1 cellular context compared by ENCODE assay signal in the genomic region with DNA sequence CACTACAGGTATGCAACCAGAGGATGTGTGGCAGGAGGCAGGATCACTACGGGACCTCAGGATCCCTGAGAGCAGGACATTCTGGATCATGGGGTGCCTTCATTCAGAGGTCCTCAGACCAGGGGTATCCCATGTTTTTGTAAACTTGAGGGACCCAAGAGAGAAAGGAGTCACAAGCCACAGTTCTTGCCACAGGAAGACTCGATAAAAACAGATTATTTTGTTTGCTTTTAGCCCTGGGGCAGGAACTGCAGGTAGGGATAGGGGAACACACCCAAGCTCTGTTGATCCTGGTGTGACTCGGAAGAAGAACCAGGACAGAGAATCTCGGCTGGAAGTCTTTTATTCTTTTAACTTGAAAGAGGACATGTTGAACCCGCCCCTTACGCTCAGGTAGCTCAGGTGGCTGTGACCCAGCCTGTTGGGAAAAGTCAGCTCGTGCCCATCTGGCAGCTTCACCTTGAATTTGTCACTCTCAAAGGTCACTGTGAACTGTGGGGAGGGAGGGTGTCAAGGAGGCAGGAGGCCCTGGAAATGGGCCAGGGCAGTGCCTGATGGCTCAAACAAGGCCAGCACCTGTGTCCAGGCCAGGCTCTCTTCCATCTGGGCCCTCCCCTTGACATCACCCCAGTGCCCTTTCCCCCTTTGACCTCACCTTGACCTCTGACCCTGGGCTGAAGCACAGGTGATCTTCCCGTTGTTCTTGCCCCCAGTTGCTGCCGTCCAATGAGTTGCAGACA.
A peak's percentile ranks its signal among the peaks of the same experiment; 100 is the strongest.
TF ChIP-seq lines count a peak whose summit lies in the region.

No MANE protein-coding gene starts in this region.

TF ChIP-seq in HepG2, 621 proteins besides CTCF, POLR2A, EP300 and RAD21 (continued from another document and continues in another):
- no peak for TF ChIP-seq GTF2F1 (IDR thresholded peaks at IDR 0.05; ENCODE audit: low read length)
- TF ChIP-seq ARNT (IDR thresholded peaks at IDR 0.05) = no peak
- TF ChIP-seq POGK (CRISPR knock-in tag; conservative IDR thresholded peaks at IDR 0.05) = no peak
- TF ChIP-seq PHF21A (CRISPR knock-in tag; IDR thresholded peaks at IDR 0.05) = no peak
- no peak for TF ChIP-seq ZNF234 (CRISPR knock-in tag; conservative IDR thresholded peaks at IDR 0.05)
- 0 out of 2 replicates have a peak, but pooled peaks have one; percentile 55 for TF ChIP-seq ZNF761 (CRISPR knock-in tag; conservative IDR thresholded peaks at IDR 0.05)
- no peak for TF ChIP-seq JUND (CRISPR knock-in tag; IDR thresholded peaks at IDR 0.05)
- no peak for TF ChIP-seq RAD51 (IDR thresholded peaks at IDR 0.05; ENCODE audit: borderline replicate concordance)
- TF ChIP-seq MEF2D (CRISPR knock-in tag; IDR thresholded peaks at IDR 0.05) = no peak
- TF ChIP-seq ZNF704 (CRISPR knock-in tag; IDR thresholded peaks at IDR 0.05; ENCODE audit: borderline replicate concordance) = no peak
- TF ChIP-seq MTF1 (CRISPR knock-in tag; IDR thresholded peaks at IDR 0.05) = no peak
- TF ChIP-seq ZNF83 (CRISPR knock-in tag; IDR thresholded peaks at IDR 0.05; ENCODE audit: borderline replicate concordance) = no peak
- TF ChIP-seq MTA3 (CRISPR knock-in tag; IDR thresholded peaks at IDR 0.05) = no peak
- TF ChIP-seq SMARCC2 (IDR thresholded peaks at IDR 0.05) = no peak
- no peak for TF ChIP-seq TCF12 (IDR thresholded peaks at IDR 0.05)
- 0 out of 2 replicates have a peak, but pooled peaks have one; percentile 57 for TF ChIP-seq TCF12 (CRISPR knock-in tag; IDR thresholded peaks at IDR 0.05)
- TF ChIP-seq ZNF431 (CRISPR knock-in tag; IDR thresholded peaks at IDR 0.05; ENCODE audit: borderline replicate concordance, low read depth) = no peak
- TF ChIP-seq ZBTB37 (CRISPR knock-in tag; IDR thresholded peaks at IDR 0.05) = no peak
- TF ChIP-seq ZMYM2 (CRISPR knock-in tag; IDR thresholded peaks at IDR 0.05) = no peak
- TF ChIP-seq ZNF432 (CRISPR knock-in tag; IDR thresholded peaks at IDR 0.05; ENCODE audit: borderline replicate concordance) = no peak
- peak; percentile 48; the same call in 1 of the 2 replicates for TF ChIP-seq ZNF747 (CRISPR knock-in tag; IDR thresholded peaks at IDR 0.05; ENCODE audit: borderline replicate concordance)
- TF ChIP-seq, protein P1, sequence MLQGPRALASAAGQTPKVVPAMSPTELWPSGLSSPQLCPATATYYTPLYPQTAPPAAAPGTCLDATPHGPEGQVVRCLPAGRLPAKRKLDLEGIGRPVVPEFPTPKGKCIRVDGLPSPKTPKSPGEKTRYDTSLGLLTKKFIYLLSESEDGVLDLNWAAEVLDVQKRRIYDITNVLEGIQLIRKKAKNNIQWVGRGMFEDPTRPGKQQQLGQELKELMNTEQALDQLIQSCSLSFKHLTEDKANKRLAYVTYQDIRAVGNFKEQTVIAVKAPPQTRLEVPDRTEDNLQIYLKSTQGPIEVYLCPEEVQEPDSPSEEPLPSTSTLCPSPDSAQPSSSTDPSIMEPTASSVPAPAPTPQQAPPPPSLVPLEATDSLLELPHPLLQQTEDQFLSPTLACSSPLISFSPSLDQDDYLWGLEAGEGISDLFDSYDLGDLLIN (CRISPR knock-in tag; IDR thresholded peaks at IDR 0.05; ENCODE audit: borderline replicate concordance) = no peak
- no peak for TF ChIP-seq NCOR1 (IDR thresholded peaks at IDR 0.05; ENCODE audit: borderline replicate concordance, low read length)
- TF ChIP-seq ZNF142 (CRISPR knock-in tag; IDR thresholded peaks at IDR 0.05) = no peak
- no peak for TF ChIP-seq RARG (CRISPR knock-in tag; IDR thresholded peaks at IDR 0.05; ENCODE audit: low read depth)
- no peak for TF ChIP-seq PITX1 (CRISPR knock-in tag; IDR thresholded peaks at IDR 0.05)
- TF ChIP-seq SP2 (CRISPR knock-in tag; IDR thresholded peaks at IDR 0.05) = no peak
- no peak for TF ChIP-seq ZNF251 (CRISPR knock-in tag; IDR thresholded peaks at IDR 0.05)
- TF ChIP-seq HDAC6 (IDR thresholded peaks at IDR 0.05; ENCODE audit: low read depth, low read length) = no peak
- no peak for TF ChIP-seq TIGD3 (CRISPR knock-in tag; IDR thresholded peaks at IDR 0.05; ENCODE audit: borderline replicate concordance)
- TF ChIP-seq ELF1 (CRISPR knock-in tag; IDR thresholded peaks at IDR 0.05) = no peak
- no peak for TF ChIP-seq ZNF318 (CRISPR knock-in tag; IDR thresholded peaks at IDR 0.05)
- TF ChIP-seq ZNF180 (CRISPR knock-in tag; IDR thresholded peaks at IDR 0.05; ENCODE audit: borderline replicate concordance, low read depth) = no peak
- TF ChIP-seq ZNF720 (CRISPR knock-in tag; IDR thresholded peaks at IDR 0.05) = no peak
- 0 out of 2 replicates have a peak, but pooled peaks have one; percentile 63 for TF ChIP-seq HOXA5 (CRISPR knock-in tag; IDR thresholded peaks at IDR 0.05)
- TF ChIP-seq SP5 (CRISPR knock-in tag; IDR thresholded peaks at IDR 0.05; ENCODE audit: borderline replicate concordance, low read depth) = 0 out of 2 replicates have a peak, but pooled peaks have one; percentile 8
